2 cellular contexts compared by ENCODE assay signal in the genomic region with DNA sequence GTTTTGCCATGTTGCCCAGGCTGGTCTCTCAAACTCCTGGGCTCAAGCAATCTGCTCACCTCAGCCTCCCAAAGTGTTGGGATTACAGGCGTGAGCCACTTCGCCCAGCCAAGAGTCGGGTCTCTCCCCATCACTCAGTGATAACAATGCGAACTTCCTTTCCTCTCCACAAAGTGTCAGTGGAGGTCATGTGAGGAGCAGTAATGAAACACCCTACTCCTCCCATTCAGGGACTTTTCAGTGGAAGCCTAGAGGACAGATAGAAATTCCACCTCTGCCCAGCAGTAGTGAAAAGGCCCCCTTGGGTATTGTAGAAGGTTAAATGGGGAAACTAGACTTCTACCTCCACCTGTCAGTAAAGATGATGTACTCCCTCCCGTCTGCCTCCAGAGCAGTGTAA.
TF ChIP-seq lines count a peak whose summit lies in the region.

No MANE protein-coding gene starts in this region.

TF ChIP-seq in GM23338, 12 proteins besides CTCF, POLR2A, EP300 and RAD21 (continued from another document):
- TF ChIP-seq CREB1 (CRISPR knock-in tag; IDR thresholded peaks at IDR 0.05; ENCODE audit: low read depth), result no peak
- TF ChIP-seq, protein P1, sequence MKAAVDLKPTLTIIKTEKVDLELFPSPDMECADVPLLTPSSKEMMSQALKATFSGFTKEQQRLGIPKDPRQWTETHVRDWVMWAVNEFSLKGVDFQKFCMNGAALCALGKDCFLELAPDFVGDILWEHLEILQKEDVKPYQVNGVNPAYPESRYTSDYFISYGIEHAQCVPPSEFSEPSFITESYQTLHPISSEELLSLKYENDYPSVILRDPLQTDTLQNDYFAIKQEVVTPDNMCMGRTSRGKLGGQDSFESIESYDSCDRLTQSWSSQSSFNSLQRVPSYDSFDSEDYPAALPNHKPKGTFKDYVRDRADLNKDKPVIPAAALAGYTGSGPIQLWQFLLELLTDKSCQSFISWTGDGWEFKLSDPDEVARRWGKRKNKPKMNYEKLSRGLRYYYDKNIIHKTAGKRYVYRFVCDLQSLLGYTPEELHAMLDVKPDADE (IDR thresholded peaks at IDR 0.05), result no peak
- no peak for TF ChIP-seq STAT1 (IDR thresholded peaks at IDR 0.05; ENCODE audit: unreplicated experiment)
- no peak for TF ChIP-seq ZNF331 (CRISPR knock-in tag; IDR thresholded peaks at IDR 0.05; ENCODE audit: low read depth)
- TF ChIP-seq, protein P2, sequence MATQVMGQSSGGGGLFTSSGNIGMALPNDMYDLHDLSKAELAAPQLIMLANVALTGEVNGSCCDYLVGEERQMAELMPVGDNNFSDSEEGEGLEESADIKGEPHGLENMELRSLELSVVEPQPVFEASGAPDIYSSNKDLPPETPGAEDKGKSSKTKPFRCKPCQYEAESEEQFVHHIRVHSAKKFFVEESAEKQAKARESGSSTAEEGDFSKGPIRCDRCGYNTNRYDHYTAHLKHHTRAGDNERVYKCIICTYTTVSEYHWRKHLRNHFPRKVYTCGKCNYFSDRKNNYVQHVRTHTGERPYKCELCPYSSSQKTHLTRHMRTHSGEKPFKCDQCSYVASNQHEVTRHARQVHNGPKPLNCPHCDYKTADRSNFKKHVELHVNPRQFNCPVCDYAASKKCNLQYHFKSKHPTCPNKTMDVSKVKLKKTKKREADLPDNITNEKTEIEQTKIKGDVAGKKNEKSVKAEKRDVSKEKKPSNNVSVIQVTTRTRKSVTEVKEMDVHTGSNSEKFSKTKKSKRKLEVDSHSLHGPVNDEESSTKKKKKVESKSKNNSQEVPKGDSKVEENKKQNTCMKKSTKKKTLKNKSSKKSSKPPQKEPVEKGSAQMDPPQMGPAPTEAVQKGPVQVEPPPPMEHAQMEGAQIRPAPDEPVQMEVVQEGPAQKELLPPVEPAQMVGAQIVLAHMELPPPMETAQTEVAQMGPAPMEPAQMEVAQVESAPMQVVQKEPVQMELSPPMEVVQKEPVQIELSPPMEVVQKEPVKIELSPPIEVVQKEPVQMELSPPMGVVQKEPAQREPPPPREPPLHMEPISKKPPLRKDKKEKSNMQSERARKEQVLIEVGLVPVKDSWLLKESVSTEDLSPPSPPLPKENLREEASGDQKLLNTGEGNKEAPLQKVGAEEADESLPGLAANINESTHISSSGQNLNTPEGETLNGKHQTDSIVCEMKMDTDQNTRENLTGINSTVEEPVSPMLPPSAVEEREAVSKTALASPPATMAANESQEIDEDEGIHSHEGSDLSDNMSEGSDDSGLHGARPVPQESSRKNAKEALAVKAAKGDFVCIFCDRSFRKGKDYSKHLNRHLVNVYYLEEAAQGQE (IDR thresholded peaks at IDR 0.05; ENCODE audit: unreplicated experiment), result no peak
- no peak for TF ChIP-seq NANOG (IDR thresholded peaks at IDR 0.05; ENCODE audit: borderline replicate concordance)
- no peak for TF ChIP-seq ZNF114 (CRISPR knock-in tag; IDR thresholded peaks at IDR 0.05)
- TF ChIP-seq, protein P3, sequence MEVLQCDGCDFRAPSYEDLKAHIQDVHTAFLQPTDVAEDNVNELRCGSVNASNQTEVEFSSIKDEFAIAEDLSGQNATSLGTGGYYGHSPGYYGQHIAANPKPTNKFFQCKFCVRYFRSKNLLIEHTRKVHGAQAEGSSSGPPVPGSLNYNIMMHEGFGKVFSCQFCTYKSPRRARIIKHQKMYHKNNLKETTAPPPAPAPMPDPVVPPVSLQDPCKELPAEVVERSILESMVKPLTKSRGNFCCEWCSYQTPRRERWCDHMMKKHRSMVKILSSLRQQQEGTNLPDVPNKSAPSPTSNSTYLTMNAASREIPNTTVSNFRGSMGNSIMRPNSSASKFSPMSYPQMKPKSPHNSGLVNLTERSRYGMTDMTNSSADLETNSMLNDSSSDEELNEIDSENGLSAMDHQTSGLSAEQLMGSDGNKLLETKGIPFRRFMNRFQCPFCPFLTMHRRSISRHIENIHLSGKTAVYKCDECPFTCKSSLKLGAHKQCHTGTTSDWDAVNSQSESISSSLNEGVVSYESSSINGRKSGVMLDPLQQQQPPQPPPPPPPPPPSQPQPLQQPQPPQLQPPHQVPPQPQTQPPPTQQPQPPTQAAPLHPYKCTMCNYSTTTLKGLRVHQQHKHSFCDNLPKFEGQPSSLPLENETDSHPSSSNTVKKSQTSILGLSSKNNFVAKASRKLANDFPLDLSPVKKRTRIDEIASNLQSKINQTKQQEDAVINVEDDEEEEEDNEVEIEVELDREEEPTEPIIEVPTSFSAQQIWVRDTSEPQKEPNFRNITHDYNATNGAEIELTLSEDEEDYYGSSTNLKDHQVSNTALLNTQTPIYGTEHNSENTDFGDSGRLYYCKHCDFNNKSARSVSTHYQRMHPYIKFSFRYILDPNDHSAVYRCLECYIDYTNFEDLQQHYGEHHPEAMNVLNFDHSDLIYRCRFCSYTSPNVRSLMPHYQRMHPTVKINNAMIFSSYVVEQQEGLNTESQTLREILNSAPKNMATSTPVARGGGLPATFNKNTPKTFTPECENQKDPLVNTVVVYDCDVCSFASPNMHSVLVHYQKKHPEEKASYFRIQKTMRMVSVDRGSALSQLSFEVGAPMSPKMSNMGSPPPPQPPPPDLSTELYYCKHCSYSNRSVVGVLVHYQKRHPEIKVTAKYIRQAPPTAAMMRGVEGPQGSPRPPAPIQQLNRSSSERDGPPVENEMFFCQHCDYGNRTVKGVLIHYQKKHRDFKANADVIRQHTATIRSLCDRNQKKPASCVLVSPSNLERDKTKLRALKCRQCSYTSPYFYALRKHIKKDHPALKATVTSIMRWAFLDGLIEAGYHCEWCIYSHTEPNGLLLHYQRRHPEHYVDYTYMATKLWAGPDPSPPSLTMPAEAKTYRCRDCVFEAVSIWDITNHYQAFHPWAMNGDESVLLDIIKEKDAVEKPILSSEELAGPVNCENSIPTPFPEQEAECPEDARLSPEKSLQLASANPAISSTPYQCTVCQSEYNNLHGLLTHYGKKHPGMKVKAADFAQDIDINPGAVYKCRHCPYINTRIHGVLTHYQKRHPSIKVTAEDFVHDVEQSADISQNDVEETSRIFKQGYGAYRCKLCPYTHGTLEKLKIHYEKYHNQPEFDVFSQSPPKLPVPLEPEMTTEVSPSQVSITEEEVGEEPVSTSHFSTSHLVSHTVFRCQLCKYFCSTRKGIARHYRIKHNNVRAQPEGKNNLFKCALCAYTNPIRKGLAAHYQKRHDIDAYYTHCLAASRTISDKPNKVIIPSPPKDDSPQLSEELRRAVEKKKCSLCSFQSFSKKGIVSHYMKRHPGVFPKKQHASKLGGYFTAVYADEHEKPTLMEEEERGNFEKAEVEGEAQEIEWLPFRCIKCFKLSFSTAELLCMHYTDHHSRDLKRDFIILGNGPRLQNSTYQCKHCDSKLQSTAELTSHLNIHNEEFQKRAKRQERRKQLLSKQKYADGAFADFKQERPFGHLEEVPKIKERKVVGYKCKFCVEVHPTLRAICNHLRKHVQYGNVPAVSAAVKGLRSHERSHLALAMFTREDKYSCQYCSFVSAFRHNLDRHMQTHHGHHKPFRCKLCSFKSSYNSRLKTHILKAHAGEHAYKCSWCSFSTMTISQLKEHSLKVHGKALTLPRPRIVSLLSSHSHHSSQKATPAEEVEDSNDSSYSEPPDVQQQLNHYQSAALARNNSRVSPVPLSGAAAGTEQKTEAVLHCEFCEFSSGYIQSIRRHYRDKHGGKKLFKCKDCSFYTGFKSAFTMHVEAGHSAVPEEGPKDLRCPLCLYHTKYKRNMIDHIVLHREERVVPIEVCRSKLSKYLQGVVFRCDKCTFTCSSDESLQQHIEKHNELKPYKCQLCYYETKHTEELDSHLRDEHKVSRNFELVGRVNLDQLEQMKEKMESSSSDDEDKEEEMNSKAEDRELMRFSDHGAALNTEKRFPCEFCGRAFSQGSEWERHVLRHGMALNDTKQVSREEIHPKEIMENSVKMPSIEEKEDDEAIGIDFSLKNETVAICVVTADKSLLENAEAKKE (CRISPR knock-in tag; IDR thresholded peaks at IDR 0.05), result no peak
- no peak for TF ChIP-seq POLR2AphosphoS5 (IDR thresholded peaks at IDR 0.05; ENCODE audit: low read depth)

TF ChIP-seq in K562, 482 proteins besides CTCF, POLR2A, EP300 and RAD21 (continued from another document):
- TF ChIP-seq, protein P4, sequence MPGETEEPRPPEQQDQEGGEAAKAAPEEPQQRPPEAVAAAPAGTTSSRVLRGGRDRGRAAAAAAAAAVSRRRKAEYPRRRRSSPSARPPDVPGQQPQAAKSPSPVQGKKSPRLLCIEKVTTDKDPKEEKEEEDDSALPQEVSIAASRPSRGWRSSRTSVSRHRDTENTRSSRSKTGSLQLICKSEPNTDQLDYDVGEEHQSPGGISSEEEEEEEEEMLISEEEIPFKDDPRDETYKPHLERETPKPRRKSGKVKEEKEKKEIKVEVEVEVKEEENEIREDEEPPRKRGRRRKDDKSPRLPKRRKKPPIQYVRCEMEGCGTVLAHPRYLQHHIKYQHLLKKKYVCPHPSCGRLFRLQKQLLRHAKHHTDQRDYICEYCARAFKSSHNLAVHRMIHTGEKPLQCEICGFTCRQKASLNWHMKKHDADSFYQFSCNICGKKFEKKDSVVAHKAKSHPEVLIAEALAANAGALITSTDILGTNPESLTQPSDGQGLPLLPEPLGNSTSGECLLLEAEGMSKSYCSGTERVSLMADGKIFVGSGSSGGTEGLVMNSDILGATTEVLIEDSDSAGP (CRISPR knock-in tag; IDR thresholded peaks at IDR 0.05), result no peak
- TF ChIP-seq DIDO1 (tag; IDR thresholded peaks at IDR 0.05; ENCODE audit: low read depth) (no peak), RB1 (IDR thresholded peaks at IDR 0.05; ENCODE audit: low read depth) (no peak), CSDE1 (IDR thresholded peaks at IDR 0.05) (no peak), HDAC2 (IDR thresholded peaks at IDR 0.05) (no peak)
- TF ChIP-seq, protein P5, sequence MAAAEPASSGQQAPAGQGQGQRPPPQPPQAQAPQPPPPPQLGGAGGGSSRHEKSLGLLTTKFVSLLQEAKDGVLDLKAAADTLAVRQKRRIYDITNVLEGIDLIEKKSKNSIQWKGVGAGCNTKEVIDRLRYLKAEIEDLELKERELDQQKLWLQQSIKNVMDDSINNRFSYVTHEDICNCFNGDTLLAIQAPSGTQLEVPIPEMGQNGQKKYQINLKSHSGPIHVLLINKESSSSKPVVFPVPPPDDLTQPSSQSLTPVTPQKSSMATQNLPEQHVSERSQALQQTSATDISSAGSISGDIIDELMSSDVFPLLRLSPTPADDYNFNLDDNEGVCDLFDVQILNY (CRISPR knock-in tag; IDR thresholded peaks at IDR 0.05), result no peak
